ENCODE assay signal across 2 cellular contexts in genomic region chr19:22025539-22025938, GRCh38. TPM values are rescaled to one million over a fixed set of nuclear protein-coding genes. Genes with fewer than 3 reads are reported as not detected.
"Had no signal": no experiment of that assay in that cellular context is flagged by ENCODE, and none has a peak within 500 bp of the region (broad histone marks: within the 10 kb centered on the region; RNA-seq: fewer than 3 reads in every experiment).

No MANE protein-coding gene starts in this region.

RNA-seq across cellular contexts. Expression of gene ZNF208, which starts 14.8 kb away (rescaled TPM):
- total RNA-seq: G401, GM12878 had no signal

RNA-seq across cellular contexts. Expression of gene ZNF257, which starts 26.7 kb away (rescaled TPM):
- total RNA-seq: G401, GM12878 had no signal
